Comparison of ENCODE assay signal across 18 cellular contexts in genomic region chr16:80460004-80460403, GRCh38.
"Had no signal": no experiment of that assay in that cellular context is flagged by ENCODE, and none has a peak within 500 bp of the region (broad histone marks: within the 10 kb centered on the region; RNA-seq: fewer than 3 reads in every experiment).

No MANE protein-coding gene starts in this region.

- H3K79me2 ChIP-seq: hepatocyte had no signal

- H3K27me3 ChIP-seq: adrenal gland had no signal

- FAIRE-seq: endothelial cell of umbilical vein had no signal

- H3K27ac Mint-ChIP-seq: activated CD8-positive, alpha-beta T cell treated with anti-CD3 and anti-CD28 coated beads, Interleukin-2, amount 10 ng/mL, durations not matched to agents 7 days and 5 days; activated naive CD4-positive, alpha-beta T cell treated with anti-CD3 and anti-CD28 coated beads, Interleukin-2, amount 50 U/mL, for 24 hours; natural killer cell; stimulated activated naive CD8-positive, alpha-beta T cell treated with anti-CD3 and anti-CD28 coated beads, Interleukin-15, Interleukin-2, amounts not matched to agents 100 ng/mL and 50 ng/mL, for 24 hours; T-helper 17 cell had no signal

- H3K9me3 Mint-ChIP-seq: activated naive CD4-positive, alpha-beta T cell treated with anti-CD3 and anti-CD28 coated beads, Interleukin-2, amount 50 U/mL, for 24 hours; natural killer cell; stimulated activated naive CD8-positive, alpha-beta T cell treated with anti-CD3 and anti-CD28 coated beads, Interleukin-15, Interleukin-2, amounts not matched to agents 100 ng/mL and 50 ng/mL, for 24 hours had no signal

- ATAC-seq: activated CD8-positive, alpha-beta T cell treated with anti-CD3 and anti-CD28 coated beads, Interleukin-2, amount 10 ng/mL, durations not matched to agents 7 days and 5 days; mucosa of descending colon; natural killer cell; T-helper 17 cell had no signal

- H3K4me1 ChIP-seq: adrenal gland had no signal

- H3K4me2 ChIP-seq: hepatocyte had no signal

- H2AFZ ChIP-seq: hepatocyte had no signal

- H3K4me3 ChIP-seq: adrenal gland, coronary artery, hepatocyte, mucosa of descending colon, smooth muscle cell, thoracic aorta had no signal

- H3K4me3 Mint-ChIP-seq: activated CD8-positive, alpha-beta T cell treated with anti-CD3 and anti-CD28 coated beads, Interleukin-2, amount 10 ng/mL, durations not matched to agents 7 days and 5 days; activated naive CD4-positive, alpha-beta T cell treated with anti-CD3 and anti-CD28 coated beads, Interleukin-2, amount 50 U/mL, for 24 hours; natural killer cell; stimulated activated naive CD8-positive, alpha-beta T cell treated with anti-CD3 and anti-CD28 coated beads, Interleukin-15, Interleukin-2, amounts not matched to agents 100 ng/mL and 50 ng/mL, for 24 hours; T-helper 17 cell had no signal

- H3K4me1 Mint-ChIP-seq: activated naive CD4-positive, alpha-beta T cell treated with anti-CD3 and anti-CD28 coated beads, Interleukin-2, amount 50 U/mL, for 24 hours; natural killer cell; T-helper 17 cell had no signal

- DNase-seq: activated CD4-positive, alpha-beta T cell treated with anti-CD3 and anti-CD28 coated beads for 48 hours; activated CD8-positive, alpha-beta memory T cell treated with anti-CD3 and anti-CD28 coated beads, Interleukin-2, amount 50 U/mL, for 4 hours; activated CD8-positive, alpha-beta T cell treated with anti-CD3 and anti-CD28 coated beads, Interleukin-2, amount 10 ng/mL, durations not matched to agents 7 days and 5 days; activated effector memory CD4-positive, alpha-beta T cell treated with anti-CD3 and anti-CD28 coated beads, Interleukin-2, amount 50 U/mL, for 16 hours; activated T-cell treated with anti-CD3 and anti-CD28 coated beads, Interleukin-2, amount 50 U/mL, for 48 hours; adrenal gland; central memory CD4-positive, alpha-beta T cell; effector CD4-positive, alpha-beta T cell; mucosa of descending colon; natural killer cell; T-helper 17 cell had no signal

- H3K9me3 ChIP-seq: adrenal gland, mucosa of descending colon, thoracic aorta had no signal

- H3K36me3 Mint-ChIP-seq: activated naive CD4-positive, alpha-beta T cell treated with anti-CD3 and anti-CD28 coated beads, Interleukin-2, amount 50 U/mL, for 24 hours; natural killer cell had no signal

- H3K36me3 ChIP-seq: adrenal gland, thoracic aorta had no signal

- H3K27ac ChIP-seq: adrenal gland, hepatocyte, thoracic aorta had no signal
